12 cellular contexts compared by ENCODE assay signal in genomic region chr3:129231331-129232119, GRCh38. TPM values are rescaled to one million over a fixed set of nuclear protein-coding genes. Genes with fewer than 3 reads are reported as not detected.
DNase-seq lines count a peak whose midpoint lies in the region; ATAC-seq and TF ChIP-seq lines count a peak whose summit lies in the region.
"Had no signal": no experiment of that assay in that cellular context is flagged by ENCODE, and none has a peak within 500 bp of the region (broad histone marks: within the 10 kb centered on the region; RNA-seq: fewer than 3 reads in every experiment).

No MANE protein-coding gene starts in this region.

- intact Hi-C loops in activated CD4-positive, alpha-beta memory T cell treated with anti-CD3 and anti-CD28 coated beads for 36 hours (cut with micrococcal nuclease) = no loop called here
- intact Hi-C loops in colonic mucosa (cut with DNase I) = no loop called here
- intact Hi-C loops in ascending aorta (cut with DNase I) = no loop called here

- peak overlapping the region; percentile 86 for H3K27ac Mint-ChIP-seq in activated CD4-positive, alpha-beta memory T cell treated with anti-CD3 and anti-CD28 coated beads, Interleukin-2, amount 10 ng/mL, durations not matched to agents 7 days and 5 days
- H3K27ac Mint-ChIP-seq in activated CD4-positive, alpha-beta memory T cell treated with anti-CD3 and anti-CD28 coated beads for 36 hours = no peak overlapping the region
- peak overlapping the region; percentile 36 for H3K27ac Mint-ChIP-seq in stimulated activated memory B cell treated with anti-CD40 and anti-IgM and Interleukin-4, amounts not matched to agents 10 μg/mL and 1 μg/mL and 100 μg/mL, for 72 hours

- H3K4me3 ChIP-seq in colonic mucosa (no peak overlapping the region), ascending aorta (no peak overlapping the region)

- no peak for DNase-seq in activated CD4-positive, alpha-beta memory T cell treated with anti-CD3 and anti-CD28 coated beads, Interleukin-2, amount 10 ng/mL, durations not matched to agents 7 days and 5 days
- no peak for DNase-seq in activated CD4-positive, alpha-beta memory T cell treated with anti-CD3 and anti-CD28 coated beads for 36 hours
- DNase-seq in NCI-H510A treated with DMSO at 0.1 percent for 48 hours (lab: John Stamatoyannopoulos, UW) = peak; percentile 66
- no peak for DNase-seq in colonic mucosa
- DNase-seq in ascending aorta (ENCODE audit: low spot score in 2 of 2) = no peak
- no peak for DNase-seq in Ammon's horn (ENCODE audit: low spot score)
- no peak for DNase-seq in NCI-H187 treated with DMSO at 0.1 percent for 48 hours (lab: John Stamatoyannopoulos, UW)
- DNase-seq: hypothalamus, NCI-H1105 had no signal

- H3K9me3 ChIP-seq in colonic mucosa (no peaks in the 10 kb centered on the region), ascending aorta (no peaks in the 10 kb centered on the region)

- no peaks in the 10 kb centered on the region for H3K4me1 ChIP-seq in colonic mucosa
- H3K4me1 ChIP-seq in ascending aorta = no peaks in the 10 kb centered on the region

- TF ChIP-seq CTCF in colonic mucosa (IDR thresholded peaks at IDR 0.05) (no peak), ascending aorta (IDR thresholded peaks at IDR 0.05) (no peak)

- peak overlapping the region; percentile 21 for H3K4me3 Mint-ChIP-seq in activated CD4-positive, alpha-beta memory T cell treated with anti-CD3 and anti-CD28 coated beads, Interleukin-2, amount 10 ng/mL, durations not matched to agents 7 days and 5 days
- no peak overlapping the region for H3K4me3 Mint-ChIP-seq in activated CD4-positive, alpha-beta memory T cell treated with anti-CD3 and anti-CD28 coated beads for 36 hours
- H3K4me3 Mint-ChIP-seq in stimulated activated memory B cell treated with anti-CD40 and anti-IgM and Interleukin-4, amounts not matched to agents 10 μg/mL and 1 μg/mL and 100 μg/mL, for 72 hours = no peak overlapping the region

- H3K9ac ChIP-seq in colonic mucosa (ENCODE audit: low read depth in 2 of 2, low read length in 2 of 2) = no peak overlapping the region

- H3K36me3 ChIP-seq in colonic mucosa = no peaks in the 10 kb centered on the region
- no peaks in the 10 kb centered on the region for H3K36me3 ChIP-seq in ascending aorta

- peaks cover 8% of the 10 kb centered on the region for H3K36me3 Mint-ChIP-seq in activated CD4-positive, alpha-beta memory T cell treated with anti-CD3 and anti-CD28 coated beads, Interleukin-2, amount 10 ng/mL, durations not matched to agents 7 days and 5 days (ENCODE audit: low read depth)
- no peaks in the 10 kb centered on the region for H3K36me3 Mint-ChIP-seq in activated CD4-positive, alpha-beta memory T cell treated with anti-CD3 and anti-CD28 coated beads for 36 hours
- H3K36me3 Mint-ChIP-seq in stimulated activated memory B cell treated with anti-CD40 and anti-IgM and Interleukin-4, amounts not matched to agents 10 μg/mL and 1 μg/mL and 100 μg/mL, for 72 hours = no peaks in the 10 kb centered on the region
- H3K36me3 Mint-ChIP-seq: activated naive CD4-positive, alpha-beta T cell treated with anti-CD3 and anti-CD28 coated beads, Interleukin-2, amount 50 U/mL, for 72 hours had no signal

- no peak for ATAC-seq in stimulated activated memory B cell treated with anti-CD40 and anti-IgM and Interleukin-4, amounts not matched to agents 10 μg/mL and 1 μg/mL and 100 μg/mL, for 72 hours
- ATAC-seq: Right ventricle myocardium inferior had no signal

- H3K27ac ChIP-seq in colonic mucosa = peak overlapping the region; percentile 40
- H3K27ac ChIP-seq in ascending aorta = no peak overlapping the region

- H3K9me3 Mint-ChIP-seq in activated CD4-positive, alpha-beta memory T cell treated with anti-CD3 and anti-CD28 coated beads, Interleukin-2, amount 10 ng/mL, durations not matched to agents 7 days and 5 days = no peaks in the 10 kb centered on the region
- H3K9me3 Mint-ChIP-seq in activated CD4-positive, alpha-beta memory T cell treated with anti-CD3 and anti-CD28 coated beads for 36 hours = no peaks in the 10 kb centered on the region
- no peaks in the 10 kb centered on the region for H3K9me3 Mint-ChIP-seq in stimulated activated memory B cell treated with anti-CD40 and anti-IgM and Interleukin-4, amounts not matched to agents 10 μg/mL and 1 μg/mL and 100 μg/mL, for 72 hours
- H3K9me3 Mint-ChIP-seq: activated naive CD4-positive, alpha-beta T cell treated with anti-CD3 and anti-CD28 coated beads, Interleukin-2, amount 50 U/mL, for 72 hours had no signal

- H3K4me1 Mint-ChIP-seq in activated CD4-positive, alpha-beta memory T cell treated with anti-CD3 and anti-CD28 coated beads, Interleukin-2, amount 10 ng/mL, durations not matched to agents 7 days and 5 days = peaks cover 80% of the 10 kb centered on the region
- peaks cover 21% of the 10 kb centered on the region for H3K4me1 Mint-ChIP-seq in activated CD4-positive, alpha-beta memory T cell treated with anti-CD3 and anti-CD28 coated beads for 36 hours (ENCODE audit: low read depth)
- peaks cover 62% of the 10 kb centered on the region for H3K4me1 Mint-ChIP-seq in stimulated activated memory B cell treated with anti-CD40 and anti-IgM and Interleukin-4, amounts not matched to agents 10 μg/mL and 1 μg/mL and 100 μg/mL, for 72 hours

- H3K27me3 ChIP-seq in colonic mucosa (no peaks in the 10 kb centered on the region), ascending aorta (no peaks in the 10 kb centered on the region)

- POLR2A ChIA-PET in activated CD4-positive, alpha-beta memory T cell treated with anti-CD3 and anti-CD28 coated beads, Interleukin-2, amount 10 ng/mL, durations not matched to agents 7 days and 5 days (lab: Charles Lee) = interaction anchor here (0.8 to 8.1 kb wide), 10 partner anchors 8 to 111 kb away, joined by 4 to 74 read pairs (median 7); partner anchors contain the start of genes CNBP, COPG1, ISY1 and RAB43
- POLR2A ChIA-PET in activated CD4-positive, alpha-beta memory T cell treated with anti-CD3 and anti-CD28 coated beads for 36 hours (lab: Charles Lee) = interaction anchor here (1.2 to 1.5 kb wide), 2 partner anchors 7 to 111 kb away, joined by 3 to 7 read pairs; no protein-coding TSS in a partner anchor

- CTCF ChIA-PET in activated CD4-positive, alpha-beta memory T cell treated with anti-CD3 and anti-CD28 coated beads, Interleukin-2, amount 10 ng/mL, durations not matched to agents 7 days and 5 days (lab: Charles Lee) = interaction anchor here (0.6 to 3.7 kb wide), 8 partner anchors 8 to 262 kb away, joined by 3 to 28 read pairs (median 4); no protein-coding TSS in a partner anchor
- CTCF ChIA-PET in activated CD4-positive, alpha-beta memory T cell treated with anti-CD3 and anti-CD28 coated beads for 36 hours (lab: Charles Lee) = interaction anchor here (1.0 to 2.6 kb wide), 5 partner anchors 7 to 178 kb away, joined by 3 to 9 read pairs (median 5); no protein-coding TSS in a partner anchor

- no peaks in the 10 kb centered on the region for H3K27me3 Mint-ChIP-seq in activated CD4-positive, alpha-beta memory T cell treated with anti-CD3 and anti-CD28 coated beads, Interleukin-2, amount 10 ng/mL, durations not matched to agents 7 days and 5 days
- H3K27me3 Mint-ChIP-seq in activated CD4-positive, alpha-beta memory T cell treated with anti-CD3 and anti-CD28 coated beads for 36 hours = no peaks in the 10 kb centered on the region
- H3K27me3 Mint-ChIP-seq in stimulated activated memory B cell treated with anti-CD40 and anti-IgM and Interleukin-4, amounts not matched to agents 10 μg/mL and 1 μg/mL and 100 μg/mL, for 72 hours = no peaks in the 10 kb centered on the region

RNA-seq across cellular contexts. Expression of gene COPG1, which starts 17.9 kb away (rescaled TPM):
- total RNA-seq in activated CD4-positive, alpha-beta memory T cell treated with anti-CD3 and anti-CD28 coated beads, Interleukin-2, amount 10 ng/mL, durations not matched to agents 7 days and 5 days = 100 to 1,000 TPM; 157 TPM
- total RNA-seq in activated CD4-positive, alpha-beta memory T cell treated with anti-CD3 and anti-CD28 coated beads for 36 hours = 100 to 1,000 TPM; 154 to 162 TPM
- total RNA-seq in colonic mucosa (100 to 1,000 TPM; 285 to 288 TPM), ascending aorta (224 TPM)

RNA-seq across cellular contexts. Expression of gene HMCES, which starts 47.1 kb away (rescaled TPM):
- 10 to 100 TPM; 45.7 to 50.1 TPM for total RNA-seq in activated CD4-positive, alpha-beta memory T cell treated with anti-CD3 and anti-CD28 coated beads, Interleukin-2, amount 10 ng/mL, durations not matched to agents 7 days and 5 days
- total RNA-seq in activated CD4-positive, alpha-beta memory T cell treated with anti-CD3 and anti-CD28 coated beads for 36 hours = 10 to 100 TPM; 58.4 to 61.5 TPM
- total RNA-seq in colonic mucosa = 10 to 100 TPM; 45.0 to 53.7 TPM
- 11.2 TPM for total RNA-seq in ascending aorta

RNA-seq across cellular contexts. Expression of gene CNBP, which starts 47.8 kb away (rescaled TPM):
- 100 to 1,000 TPM; 321 to 322 TPM for total RNA-seq in activated CD4-positive, alpha-beta memory T cell treated with anti-CD3 and anti-CD28 coated beads, Interleukin-2, amount 10 ng/mL, durations not matched to agents 7 days and 5 days
- 100 to 1,000 TPM; 342 to 348 TPM for total RNA-seq in activated CD4-positive, alpha-beta memory T cell treated with anti-CD3 and anti-CD28 coated beads for 36 hours
- 100 to 1,000 TPM; 204 to 279 TPM for total RNA-seq in colonic mucosa
- total RNA-seq in ascending aorta = 166 TPM
